8 cellular contexts compared by ENCODE assay signal in genomic region chrX:39162322-39162721, GRCh38.
DNase-seq lines count a peak whose midpoint lies in the region; ATAC-seq and TF ChIP-seq lines count a peak whose summit lies in the region.

No MANE protein-coding gene starts in this region.

- peaks cover 20% of the 10 kb centered on the region for H3K4me1 Mint-ChIP-seq in T-helper 1 cell treated with Interleukin-12 subunit alpha and Interleukin-12 subunit beta and Interleukin-4 antibody, amounts not matched to agents 30 μg/mL and 1 μg/mL, for 36 hours (ENCODE audit: low read depth)
- H3K4me1 Mint-ChIP-seq in activated naive CD8-positive, alpha-beta T cell treated with anti-CD3 and anti-CD28 coated beads, Interleukin-2, amount 10 ng/mL, durations not matched to agents 7 days and 5 days: peaks cover 2% of the 10 kb centered on the region
- H3K4me1 Mint-ChIP-seq in stimulated activated naive CD8-positive, alpha-beta T cell treated with anti-CD3 and anti-CD28 coated beads, Interleukin-15, Interleukin-2, amounts not matched to agents 100 ng/mL and 50 ng/mL, for 24 hours (ENCODE audit: low read depth): peaks cover 60% of the 10 kb centered on the region

- peak; percentile 29 for DNase-seq in activated naive CD8-positive, alpha-beta T cell treated with anti-CD3 and anti-CD28 coated beads, Interleukin-2, amount 10 ng/mL, durations not matched to agents 7 days and 5 days
- peak; percentile 53 for DNase-seq in lower lobe of right lung
- DNase-seq in stomach: no peak
- no peak for DNase-seq in KBM-7
- no peak for DNase-seq in SHP77 treated with DMSO at 0.1 percent for 48 hours (lab: John Stamatoyannopoulos, UW)
- DNase-seq in NCI-H1417 treated with DMSO at 0.1 percent for 48 hours (lab: John Stamatoyannopoulos, UW): no peak

- H3K9me3 ChIP-seq in lower lobe of right lung (no peaks in the 10 kb centered on the region), stomach (no peaks in the 10 kb centered on the region)

- H3K36me3 Mint-ChIP-seq in T-helper 1 cell treated with Interleukin-12 subunit alpha and Interleukin-12 subunit beta and Interleukin-4 antibody, amounts not matched to agents 30 μg/mL and 1 μg/mL, for 36 hours (ENCODE audit: low read depth): no peaks in the 10 kb centered on the region
- H3K36me3 Mint-ChIP-seq in activated naive CD8-positive, alpha-beta T cell treated with anti-CD3 and anti-CD28 coated beads, Interleukin-2, amount 10 ng/mL, durations not matched to agents 7 days and 5 days: no peaks in the 10 kb centered on the region
- H3K36me3 Mint-ChIP-seq in stimulated activated naive CD8-positive, alpha-beta T cell treated with anti-CD3 and anti-CD28 coated beads, Interleukin-15, Interleukin-2, amounts not matched to agents 100 ng/mL and 50 ng/mL, for 24 hours (ENCODE audit: low read depth): no peaks in the 10 kb centered on the region

- no peak overlapping the region for H3K27ac Mint-ChIP-seq in T-helper 1 cell treated with Interleukin-12 subunit alpha and Interleukin-12 subunit beta and Interleukin-4 antibody, amounts not matched to agents 30 μg/mL and 1 μg/mL, for 36 hours
- no peak overlapping the region for H3K27ac Mint-ChIP-seq in activated naive CD8-positive, alpha-beta T cell treated with anti-CD3 and anti-CD28 coated beads, Interleukin-2, amount 10 ng/mL, durations not matched to agents 7 days and 5 days
- peak overlapping the region; percentile 81 for H3K27ac Mint-ChIP-seq in stimulated activated naive CD8-positive, alpha-beta T cell treated with anti-CD3 and anti-CD28 coated beads, Interleukin-15, Interleukin-2, amounts not matched to agents 100 ng/mL and 50 ng/mL, for 24 hours

- H3K36me3 ChIP-seq in lower lobe of right lung (no peaks in the 10 kb centered on the region), stomach (no peaks in the 10 kb centered on the region)

- POLR2A ChIA-PET in activated naive CD8-positive, alpha-beta T cell treated with anti-CD3 and anti-CD28 coated beads, Interleukin-2, amount 10 ng/mL, durations not matched to agents 7 days and 5 days (lab: Charles Lee): no interaction called here

- WGBS in stomach, 5 donors: 3 to 34% (median 14%) methylated on average over 18 to 29 of the region's 29 CpGs

- H3K27ac ChIP-seq in lower lobe of right lung (no peak overlapping the region), stomach (no peak overlapping the region)

- intact Hi-C loops in lower lobe of right lung (cut with DNase I): no loop called here
- intact Hi-C loops in stomach (cut with DNase I; ENCODE audit: low total_unique reads): no loop called here

- TF ChIP-seq EP300 in stomach (IDR thresholded peaks at IDR 0.05): no peak

- in situ Hi-C loops in KBM-7 (cut with MboI; ENCODE audit: low pct_unique_long_range_greater_than_20kb, low sequenced_read_pairs): no loop called here

- H3K27me3 ChIP-seq in lower lobe of right lung (ENCODE audit: low read depth): no peaks in the 10 kb centered on the region
- H3K27me3 ChIP-seq in stomach: peaks cover 0 to 14% (median 0%) of the 10 kb centered on the region in 3 donors

- no peak for ATAC-seq in activated naive CD8-positive, alpha-beta T cell treated with anti-CD3 and anti-CD28 coated beads, Interleukin-2, amount 10 ng/mL, durations not matched to agents 7 days and 5 days (ENCODE audit: low read depth)
- ATAC-seq in lower lobe of right lung: peak; percentile 63 to 71

- H3K4me1 ChIP-seq in lower lobe of right lung: no peaks in the 10 kb centered on the region
- peaks cover 0 to 11% (median 4%) of the 10 kb centered on the region in 4 donors for H3K4me1 ChIP-seq in stomach

- no peak for TF ChIP-seq POLR2A in stomach (IDR thresholded peaks at IDR 0.05)

- peak; percentile 23 for TF ChIP-seq CTCF in lower lobe of right lung (IDR thresholded peaks at IDR 0.05)
- no peak for TF ChIP-seq CTCF in stomach (IDR thresholded peaks at IDR 0.05)

- peaks cover 11% of the 10 kb centered on the region for H3K27me3 Mint-ChIP-seq in T-helper 1 cell treated with Interleukin-12 subunit alpha and Interleukin-12 subunit beta and Interleukin-4 antibody, amounts not matched to agents 30 μg/mL and 1 μg/mL, for 36 hours (ENCODE audit: low read depth)
- peaks cover 9% of the 10 kb centered on the region for H3K27me3 Mint-ChIP-seq in activated naive CD8-positive, alpha-beta T cell treated with anti-CD3 and anti-CD28 coated beads, Interleukin-2, amount 10 ng/mL, durations not matched to agents 7 days and 5 days
- peaks cover 9% of the 10 kb centered on the region for H3K27me3 Mint-ChIP-seq in stimulated activated naive CD8-positive, alpha-beta T cell treated with anti-CD3 and anti-CD28 coated beads, Interleukin-15, Interleukin-2, amounts not matched to agents 100 ng/mL and 50 ng/mL, for 24 hours

- peak overlapping the region; percentile 45 for H3K4me3 Mint-ChIP-seq in T-helper 1 cell treated with Interleukin-12 subunit alpha and Interleukin-12 subunit beta and Interleukin-4 antibody, amounts not matched to agents 30 μg/mL and 1 μg/mL, for 36 hours
- peak overlapping the region; percentile 25 for H3K4me3 Mint-ChIP-seq in activated naive CD8-positive, alpha-beta T cell treated with anti-CD3 and anti-CD28 coated beads, Interleukin-2, amount 10 ng/mL, durations not matched to agents 7 days and 5 days
- H3K4me3 Mint-ChIP-seq in stimulated activated naive CD8-positive, alpha-beta T cell treated with anti-CD3 and anti-CD28 coated beads, Interleukin-15, Interleukin-2, amounts not matched to agents 100 ng/mL and 50 ng/mL, for 24 hours: peak overlapping the region; percentile 30

- H3K4me3 ChIP-seq in lower lobe of right lung (no peak overlapping the region), stomach (peak overlapping the region in 2 of 4 donors; percentile 11 to 20)

- no peaks in the 10 kb centered on the region for H3K9me3 Mint-ChIP-seq in T-helper 1 cell treated with Interleukin-12 subunit alpha and Interleukin-12 subunit beta and Interleukin-4 antibody, amounts not matched to agents 30 μg/mL and 1 μg/mL, for 36 hours
- no peaks in the 10 kb centered on the region for H3K9me3 Mint-ChIP-seq in activated naive CD8-positive, alpha-beta T cell treated with anti-CD3 and anti-CD28 coated beads, Interleukin-2, amount 10 ng/mL, durations not matched to agents 7 days and 5 days
- no peaks in the 10 kb centered on the region for H3K9me3 Mint-ChIP-seq in stimulated activated naive CD8-positive, alpha-beta T cell treated with anti-CD3 and anti-CD28 coated beads, Interleukin-15, Interleukin-2, amounts not matched to agents 100 ng/mL and 50 ng/mL, for 24 hours

Comparison
In these comparisons a context has a peak if more than half of its experiments do, and no peak if none do; other contexts are left out.
1. DNase-seq: peak in activated naive CD8-positive, alpha-beta T cell treated with anti-CD3 and anti-CD28 coated beads, Interleukin-2, amount 10 ng/mL, durations not matched to agents 7 days and 5 days (single experiment) and lower lobe of right lung (single experiment); none in stomach (single experiment), KBM-7 (single experiment), SHP77 treated with DMSO at 0.1 percent for 48 hours (single experiment) and NCI-H1417 treated with DMSO at 0.1 percent for 48 hours (single experiment).
2. Peak in every context shown above with its lines, with median percentiles within 50 percentile points of each other: H3K4me3 Mint-ChIP-seq.